Comparison of ENCODE assay signal across 1 cellular context in the genomic region with DNA sequence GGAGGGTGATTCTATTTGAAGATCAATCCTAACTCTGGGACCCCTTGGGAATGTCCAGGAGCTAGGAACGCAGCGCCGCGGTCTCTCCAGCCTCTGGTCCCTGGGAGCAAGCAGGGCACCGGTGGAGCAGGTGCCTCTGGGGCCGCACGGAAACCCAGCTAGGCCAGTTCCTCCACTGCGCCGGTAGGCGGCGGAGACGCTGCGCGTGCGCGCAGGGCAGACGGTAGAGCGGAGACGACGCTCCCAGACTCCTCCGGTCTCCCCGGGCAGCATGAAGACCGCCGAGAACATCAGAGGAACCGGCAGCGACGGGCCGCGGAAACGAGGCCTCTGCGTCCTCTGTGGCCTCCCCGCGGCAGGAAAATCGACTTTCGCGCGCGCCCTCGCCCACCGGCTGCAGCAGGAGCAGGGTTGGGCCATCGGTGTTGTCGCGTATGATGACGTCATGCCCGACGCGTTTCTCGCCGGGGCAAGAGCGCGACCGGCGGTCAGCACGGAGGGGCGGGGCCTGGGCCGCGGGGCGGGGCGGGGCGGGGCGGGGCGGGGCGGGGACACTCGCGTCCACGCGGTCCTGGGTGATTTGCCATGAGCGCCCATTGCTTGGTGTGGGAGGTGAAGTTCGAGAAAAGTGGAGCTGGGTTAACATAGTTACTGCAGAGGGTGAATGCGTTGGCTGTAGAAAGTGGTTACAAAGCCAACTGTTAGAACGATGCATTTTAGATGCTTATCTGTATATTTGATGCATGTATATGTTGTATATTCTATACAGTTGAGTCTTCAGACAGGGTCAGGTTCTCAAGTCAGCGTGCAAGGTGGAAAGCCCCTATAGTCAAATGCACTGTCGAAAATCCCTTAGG.
A peak's percentile ranks its signal among the peaks of the same experiment; 100 is the strongest.
TF ChIP-seq lines count a peak whose summit lies in the region.

A gene with protein sequence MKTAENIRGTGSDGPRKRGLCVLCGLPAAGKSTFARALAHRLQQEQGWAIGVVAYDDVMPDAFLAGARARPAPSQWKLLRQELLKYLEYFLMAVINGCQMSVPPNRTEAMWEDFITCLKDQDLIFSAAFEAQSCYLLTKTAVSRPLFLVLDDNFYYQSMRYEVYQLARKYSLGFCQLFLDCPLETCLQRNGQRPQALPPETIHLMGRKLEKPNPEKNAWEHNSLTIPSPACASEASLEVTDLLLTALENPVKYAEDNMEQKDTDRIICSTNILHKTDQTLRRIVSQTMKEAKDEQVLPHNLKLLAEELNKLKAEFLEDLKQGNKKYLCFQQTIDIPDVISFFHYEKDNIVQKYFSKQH (plus strand): TSS at position 193 of the 857 bp plus-strand sequence. CDS start 79 bp downstream, at position 272.

TF ChIP-seq in HepG2, 621 proteins besides CTCF, POLR2A, EP300 and RAD21 (continued from another document and continues in another):
- TF ChIP-seq, protein P1, sequence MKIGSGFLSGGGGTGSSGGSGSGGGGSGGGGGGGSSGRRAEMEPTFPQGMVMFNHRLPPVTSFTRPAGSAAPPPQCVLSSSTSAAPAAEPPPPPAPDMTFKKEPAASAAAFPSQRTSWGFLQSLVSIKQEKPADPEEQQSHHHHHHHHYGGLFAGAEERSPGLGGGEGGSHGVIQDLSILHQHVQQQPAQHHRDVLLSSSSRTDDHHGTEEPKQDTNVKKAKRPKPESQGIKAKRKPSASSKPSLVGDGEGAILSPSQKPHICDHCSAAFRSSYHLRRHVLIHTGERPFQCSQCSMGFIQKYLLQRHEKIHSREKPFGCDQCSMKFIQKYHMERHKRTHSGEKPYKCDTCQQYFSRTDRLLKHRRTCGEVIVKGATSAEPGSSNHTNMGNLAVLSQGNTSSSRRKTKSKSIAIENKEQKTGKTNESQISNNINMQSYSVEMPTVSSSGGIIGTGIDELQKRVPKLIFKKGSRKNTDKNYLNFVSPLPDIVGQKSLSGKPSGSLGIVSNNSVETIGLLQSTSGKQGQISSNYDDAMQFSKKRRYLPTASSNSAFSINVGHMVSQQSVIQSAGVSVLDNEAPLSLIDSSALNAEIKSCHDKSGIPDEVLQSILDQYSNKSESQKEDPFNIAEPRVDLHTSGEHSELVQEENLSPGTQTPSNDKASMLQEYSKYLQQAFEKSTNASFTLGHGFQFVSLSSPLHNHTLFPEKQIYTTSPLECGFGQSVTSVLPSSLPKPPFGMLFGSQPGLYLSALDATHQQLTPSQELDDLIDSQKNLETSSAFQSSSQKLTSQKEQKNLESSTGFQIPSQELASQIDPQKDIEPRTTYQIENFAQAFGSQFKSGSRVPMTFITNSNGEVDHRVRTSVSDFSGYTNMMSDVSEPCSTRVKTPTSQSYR (CRISPR knock-in tag; IDR thresholded peaks at IDR 0.05; ENCODE audit: borderline replicate concordance): no peak
- peak; percentile 82 for TF ChIP-seq KDM5B (CRISPR knock-in tag; IDR thresholded peaks at IDR 0.05; ENCODE audit: borderline replicate concordance)
- peak; percentile 94 for TF ChIP-seq ZBTB21 (CRISPR knock-in tag; IDR thresholded peaks at IDR 0.05)
- no peak for TF ChIP-seq FOXM1 (CRISPR knock-in tag; IDR thresholded peaks at IDR 0.05)
- TF ChIP-seq ZNF12 (CRISPR knock-in tag; IDR thresholded peaks at IDR 0.05): no peak
- TF ChIP-seq ZNF598 (CRISPR knock-in tag; IDR thresholded peaks at IDR 0.05; ENCODE audit: borderline replicate concordance): no peak
- no peak for TF ChIP-seq SRSF1 (optimal IDR thresholded peaks at IDR 0.05; ENCODE audit: low read depth, low read length)
- TF ChIP-seq NAIF1 (CRISPR knock-in tag; IDR thresholded peaks at IDR 0.05; ENCODE audit: borderline replicate concordance): peak; percentile 33; the same call in 1 of the 2 replicates
- TF ChIP-seq, protein P2, sequence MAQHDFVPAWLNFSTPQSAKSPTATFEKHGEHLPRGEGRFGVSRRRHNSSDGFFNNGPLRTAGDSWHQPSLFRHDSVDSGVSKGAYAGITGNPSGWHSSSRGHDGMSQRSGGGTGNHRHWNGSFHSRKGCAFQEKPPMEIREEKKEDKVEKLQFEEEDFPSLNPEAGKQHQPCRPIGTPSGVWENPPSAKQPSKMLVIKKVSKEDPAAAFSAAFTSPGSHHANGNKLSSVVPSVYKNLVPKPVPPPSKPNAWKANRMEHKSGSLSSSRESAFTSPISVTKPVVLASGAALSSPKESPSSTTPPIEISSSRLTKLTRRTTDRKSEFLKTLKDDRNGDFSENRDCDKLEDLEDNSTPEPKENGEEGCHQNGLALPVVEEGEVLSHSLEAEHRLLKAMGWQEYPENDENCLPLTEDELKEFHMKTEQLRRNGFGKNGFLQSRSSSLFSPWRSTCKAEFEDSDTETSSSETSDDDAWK (CRISPR knock-in tag; IDR thresholded peaks at IDR 0.05): no peak
- no peak for TF ChIP-seq ZBTB38 (CRISPR knock-in tag; IDR thresholded peaks at IDR 0.05)
- TF ChIP-seq ZNF883 (CRISPR knock-in tag; IDR thresholded peaks at IDR 0.05; ENCODE audit: not compliant biosample characterization): peak; percentile 93
- TF ChIP-seq ZKSCAN5 (CRISPR knock-in tag; IDR thresholded peaks at IDR 0.05): no peak
- TF ChIP-seq JDP2 (CRISPR knock-in tag; IDR thresholded peaks at IDR 0.05; ENCODE audit: borderline replicate concordance): no peak
- TF ChIP-seq HNRNPK (IDR thresholded peaks at IDR 0.05; ENCODE audit: low read depth, low read length, poor library complexity, severe bottlenecking): no peak
- TF ChIP-seq PCBP2 (optimal IDR thresholded peaks at IDR 0.05; ENCODE audit: low read depth, low read length, poor library complexity, severe bottlenecking): no peak
- no peak for TF ChIP-seq SETDB1 (CRISPR knock-in tag; IDR thresholded peaks at IDR 0.05; ENCODE audit: borderline replicate concordance)
- TF ChIP-seq SSRP1 (CRISPR knock-in tag; IDR thresholded peaks at IDR 0.05): no peak
- no peak for TF ChIP-seq ZNF775 (CRISPR knock-in tag; IDR thresholded peaks at IDR 0.05; ENCODE audit: borderline replicate concordance)
- TF ChIP-seq CBFB (CRISPR knock-in tag; IDR thresholded peaks at IDR 0.05): peak; percentile 44; the same call in 1 of the 2 replicates
- TF ChIP-seq, protein P3, sequence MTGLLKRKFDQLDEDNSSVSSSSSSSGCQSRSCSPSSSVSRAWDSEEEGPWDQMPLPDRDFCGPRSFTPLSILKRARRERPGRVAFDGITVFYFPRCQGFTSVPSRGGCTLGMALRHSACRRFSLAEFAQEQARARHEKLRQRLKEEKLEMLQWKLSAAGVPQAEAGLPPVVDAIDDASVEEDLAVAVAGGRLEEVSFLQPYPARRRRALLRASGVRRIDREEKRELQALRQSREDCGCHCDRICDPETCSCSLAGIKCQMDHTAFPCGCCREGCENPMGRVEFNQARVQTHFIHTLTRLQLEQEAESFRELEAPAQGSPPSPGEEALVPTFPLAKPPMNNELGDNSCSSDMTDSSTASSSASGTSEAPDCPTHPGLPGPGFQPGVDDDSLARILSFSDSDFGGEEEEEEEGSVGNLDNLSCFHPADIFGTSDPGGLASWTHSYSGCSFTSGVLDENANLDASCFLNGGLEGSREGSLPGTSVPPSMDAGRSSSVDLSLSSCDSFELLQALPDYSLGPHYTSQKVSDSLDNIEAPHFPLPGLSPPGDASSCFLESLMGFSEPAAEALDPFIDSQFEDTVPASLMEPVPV (CRISPR knock-in tag; IDR thresholded peaks at IDR 0.05): no peak
- TF ChIP-seq, protein P4, sequence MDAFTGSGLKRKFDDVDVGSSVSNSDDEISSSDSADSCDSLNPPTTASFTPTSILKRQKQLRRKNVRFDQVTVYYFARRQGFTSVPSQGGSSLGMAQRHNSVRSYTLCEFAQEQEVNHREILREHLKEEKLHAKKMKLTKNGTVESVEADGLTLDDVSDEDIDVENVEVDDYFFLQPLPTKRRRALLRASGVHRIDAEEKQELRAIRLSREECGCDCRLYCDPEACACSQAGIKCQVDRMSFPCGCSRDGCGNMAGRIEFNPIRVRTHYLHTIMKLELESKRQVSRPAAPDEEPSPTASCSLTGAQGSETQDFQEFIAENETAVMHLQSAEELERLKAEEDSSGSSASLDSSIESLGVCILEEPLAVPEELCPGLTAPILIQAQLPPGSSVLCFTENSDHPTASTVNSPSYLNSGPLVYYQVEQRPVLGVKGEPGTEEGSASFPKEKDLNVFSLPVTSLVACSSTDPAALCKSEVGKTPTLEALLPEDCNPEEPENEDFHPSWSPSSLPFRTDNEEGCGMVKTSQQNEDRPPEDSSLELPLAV (CRISPR knock-in tag; conservative IDR thresholded peaks at IDR 0.05; ENCODE audit: low read depth): no peak
- TF ChIP-seq, protein P5, sequence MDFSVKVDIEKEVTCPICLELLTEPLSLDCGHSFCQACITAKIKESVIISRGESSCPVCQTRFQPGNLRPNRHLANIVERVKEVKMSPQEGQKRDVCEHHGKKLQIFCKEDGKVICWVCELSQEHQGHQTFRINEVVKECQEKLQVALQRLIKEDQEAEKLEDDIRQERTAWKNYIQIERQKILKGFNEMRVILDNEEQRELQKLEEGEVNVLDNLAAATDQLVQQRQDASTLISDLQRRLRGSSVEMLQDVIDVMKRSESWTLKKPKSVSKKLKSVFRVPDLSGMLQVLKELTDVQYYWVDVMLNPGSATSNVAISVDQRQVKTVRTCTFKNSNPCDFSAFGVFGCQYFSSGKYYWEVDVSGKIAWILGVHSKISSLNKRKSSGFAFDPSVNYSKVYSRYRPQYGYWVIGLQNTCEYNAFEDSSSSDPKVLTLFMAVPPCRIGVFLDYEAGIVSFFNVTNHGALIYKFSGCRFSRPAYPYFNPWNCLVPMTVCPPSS (IDR thresholded peaks at IDR 0.05): no peak
- peak; percentile 75 for TF ChIP-seq NKX3-1 (CRISPR knock-in tag; IDR thresholded peaks at IDR 0.05)
- TF ChIP-seq DNMT1 (CRISPR knock-in tag; IDR thresholded peaks at IDR 0.05): no peak
- 0 out of 2 replicates have a peak, but pooled peaks have one; percentile 63 for TF ChIP-seq FIP1L1 (IDR thresholded peaks at IDR 0.05; ENCODE audit: borderline replicate concordance, insufficient read depth, low read depth, low read length)
- TF ChIP-seq, protein P6, sequence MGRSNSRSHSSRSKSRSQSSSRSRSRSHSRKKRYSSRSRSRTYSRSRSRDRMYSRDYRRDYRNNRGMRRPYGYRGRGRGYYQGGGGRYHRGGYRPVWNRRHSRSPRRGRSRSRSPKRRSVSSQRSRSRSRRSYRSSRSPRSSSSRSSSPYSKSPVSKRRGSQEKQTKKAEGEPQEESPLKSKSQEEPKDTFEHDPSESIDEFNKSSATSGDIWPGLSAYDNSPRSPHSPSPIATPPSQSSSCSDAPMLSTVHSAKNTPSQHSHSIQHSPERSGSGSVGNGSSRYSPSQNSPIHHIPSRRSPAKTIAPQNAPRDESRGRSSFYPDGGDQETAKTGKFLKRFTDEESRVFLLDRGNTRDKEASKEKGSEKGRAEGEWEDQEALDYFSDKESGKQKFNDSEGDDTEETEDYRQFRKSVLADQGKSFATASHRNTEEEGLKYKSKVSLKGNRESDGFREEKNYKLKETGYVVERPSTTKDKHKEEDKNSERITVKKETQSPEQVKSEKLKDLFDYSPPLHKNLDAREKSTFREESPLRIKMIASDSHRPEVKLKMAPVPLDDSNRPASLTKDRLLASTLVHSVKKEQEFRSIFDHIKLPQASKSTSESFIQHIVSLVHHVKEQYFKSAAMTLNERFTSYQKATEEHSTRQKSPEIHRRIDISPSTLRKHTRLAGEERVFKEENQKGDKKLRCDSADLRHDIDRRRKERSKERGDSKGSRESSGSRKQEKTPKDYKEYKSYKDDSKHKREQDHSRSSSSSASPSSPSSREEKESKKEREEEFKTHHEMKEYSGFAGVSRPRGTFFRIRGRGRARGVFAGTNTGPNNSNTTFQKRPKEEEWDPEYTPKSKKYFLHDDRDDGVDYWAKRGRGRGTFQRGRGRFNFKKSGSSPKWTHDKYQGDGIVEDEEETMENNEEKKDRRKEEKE (IDR thresholded peaks at IDR 0.05): no peak
- peak; percentile 58; the same call in 1 of the 2 replicates for TF ChIP-seq ZNF567 (CRISPR knock-in tag; IDR thresholded peaks at IDR 0.05; ENCODE audit: borderline replicate concordance)
- TF ChIP-seq, protein P7, sequence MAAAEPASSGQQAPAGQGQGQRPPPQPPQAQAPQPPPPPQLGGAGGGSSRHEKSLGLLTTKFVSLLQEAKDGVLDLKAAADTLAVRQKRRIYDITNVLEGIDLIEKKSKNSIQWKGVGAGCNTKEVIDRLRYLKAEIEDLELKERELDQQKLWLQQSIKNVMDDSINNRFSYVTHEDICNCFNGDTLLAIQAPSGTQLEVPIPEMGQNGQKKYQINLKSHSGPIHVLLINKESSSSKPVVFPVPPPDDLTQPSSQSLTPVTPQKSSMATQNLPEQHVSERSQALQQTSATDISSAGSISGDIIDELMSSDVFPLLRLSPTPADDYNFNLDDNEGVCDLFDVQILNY (CRISPR knock-in tag; conservative IDR thresholded peaks at IDR 0.05): 0 out of 2 replicates have a peak, but pooled peaks have one; percentile 62
- TF ChIP-seq, protein P8, sequence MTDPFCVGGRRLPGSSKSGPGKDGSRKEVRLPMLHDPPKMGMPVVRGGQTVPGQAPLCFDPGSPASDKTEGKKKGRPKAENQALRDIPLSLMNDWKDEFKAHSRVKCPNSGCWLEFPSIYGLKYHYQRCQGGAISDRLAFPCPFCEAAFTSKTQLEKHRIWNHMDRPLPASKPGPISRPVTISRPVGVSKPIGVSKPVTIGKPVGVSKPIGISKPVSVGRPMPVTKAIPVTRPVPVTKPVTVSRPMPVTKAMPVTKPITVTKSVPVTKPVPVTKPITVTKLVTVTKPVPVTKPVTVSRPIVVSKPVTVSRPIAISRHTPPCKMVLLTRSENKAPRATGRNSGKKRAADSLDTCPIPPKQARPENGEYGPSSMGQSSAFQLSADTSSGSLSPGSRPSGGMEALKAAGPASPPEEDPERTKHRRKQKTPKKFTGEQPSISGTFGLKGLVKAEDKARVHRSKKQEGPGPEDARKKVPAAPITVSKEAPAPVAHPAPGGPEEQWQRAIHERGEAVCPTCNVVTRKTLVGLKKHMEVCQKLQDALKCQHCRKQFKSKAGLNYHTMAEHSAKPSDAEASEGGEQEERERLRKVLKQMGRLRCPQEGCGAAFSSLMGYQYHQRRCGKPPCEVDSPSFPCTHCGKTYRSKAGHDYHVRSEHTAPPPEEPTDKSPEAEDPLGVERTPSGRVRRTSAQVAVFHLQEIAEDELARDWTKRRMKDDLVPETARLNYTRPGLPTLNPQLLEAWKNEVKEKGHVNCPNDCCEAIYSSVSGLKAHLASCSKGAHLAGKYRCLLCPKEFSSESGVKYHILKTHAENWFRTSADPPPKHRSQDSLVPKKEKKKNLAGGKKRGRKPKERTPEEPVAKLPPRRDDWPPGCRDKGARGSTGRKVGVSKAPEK (CRISPR knock-in tag; IDR thresholded peaks at IDR 0.05; ENCODE audit: borderline replicate concordance): peak; percentile 29; the same call in 1 of the 2 replicates
- TF ChIP-seq HNRNPL (IDR thresholded peaks at IDR 0.05; ENCODE audit: low read depth, low read length): 0 out of 2 replicates have a peak, but pooled peaks have one; percentile 43
- TF ChIP-seq, protein P9, sequence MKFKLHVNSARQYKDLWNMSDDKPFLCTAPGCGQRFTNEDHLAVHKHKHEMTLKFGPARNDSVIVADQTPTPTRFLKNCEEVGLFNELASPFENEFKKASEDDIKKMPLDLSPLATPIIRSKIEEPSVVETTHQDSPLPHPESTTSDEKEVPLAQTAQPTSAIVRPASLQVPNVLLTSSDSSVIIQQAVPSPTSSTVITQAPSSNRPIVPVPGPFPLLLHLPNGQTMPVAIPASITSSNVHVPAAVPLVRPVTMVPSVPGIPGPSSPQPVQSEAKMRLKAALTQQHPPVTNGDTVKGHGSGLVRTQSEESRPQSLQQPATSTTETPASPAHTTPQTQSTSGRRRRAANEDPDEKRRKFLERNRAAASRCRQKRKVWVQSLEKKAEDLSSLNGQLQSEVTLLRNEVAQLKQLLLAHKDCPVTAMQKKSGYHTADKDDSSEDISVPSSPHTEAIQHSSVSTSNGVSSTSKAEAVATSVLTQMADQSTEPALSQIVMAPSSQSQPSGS (CRISPR knock-in tag; IDR thresholded peaks at IDR 0.05): peak; percentile 96
- TF ChIP-seq, protein P10, sequence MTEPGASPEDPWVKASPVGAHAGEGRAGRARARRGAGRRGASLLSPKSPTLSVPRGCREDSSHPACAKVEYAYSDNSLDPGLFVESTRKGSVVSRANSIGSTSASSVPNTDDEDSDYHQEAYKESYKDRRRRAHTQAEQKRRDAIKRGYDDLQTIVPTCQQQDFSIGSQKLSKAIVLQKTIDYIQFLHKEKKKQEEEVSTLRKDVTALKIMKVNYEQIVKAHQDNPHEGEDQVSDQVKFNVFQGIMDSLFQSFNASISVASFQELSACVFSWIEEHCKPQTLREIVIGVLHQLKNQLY (CRISPR knock-in tag; IDR thresholded peaks at IDR 0.05): 0 out of 2 replicates have a peak, but pooled peaks have one; percentile 32
- TF ChIP-seq SMYD3 (CRISPR knock-in tag; IDR thresholded peaks at IDR 0.05): no peak
- peak; percentile 82 for TF ChIP-seq ZNF430 (CRISPR knock-in tag; IDR thresholded peaks at IDR 0.05)
